ENCODE assay signal across 3 cellular contexts in genomic region chr2:127405252-127405605, GRCh38.
TF ChIP-seq lines count a peak whose summit lies in the region.

No MANE protein-coding gene starts in this region.

TF ChIP-seq in SK-N-SH, 30 proteins besides CTCF, POLR2A, EP300 and RAD21:
- no peak for TF ChIP-seq EZH2phosphoT487 (IDR thresholded peaks at IDR 0.05; ENCODE audit: borderline replicate concordance, low read depth)
- TF ChIP-seq MAX (IDR thresholded peaks at IDR 0.05; ENCODE audit: low read depth) = no peak
- TF ChIP-seq JUND (IDR thresholded peaks at IDR 0.05) = no peak
- no peak for TF ChIP-seq MXI1 (IDR thresholded peaks at IDR 0.05; ENCODE audit: low read depth, low read length)
- TF ChIP-seq PBX3 (IDR thresholded peaks at IDR 0.05) = no peak
- TF ChIP-seq MEF2A (IDR thresholded peaks at IDR 0.05; ENCODE audit: borderline replicate concordance, low read depth) = no peak
- TF ChIP-seq RCOR1 (IDR thresholded peaks at IDR 0.05; ENCODE audit: low read length) = no peak
- no peak for TF ChIP-seq TEAD4 (IDR thresholded peaks at IDR 0.05; ENCODE audit: borderline replicate concordance, insufficient read depth)
- no peak for TF ChIP-seq RXRA (IDR thresholded peaks at IDR 0.05; ENCODE audit: borderline replicate concordance, low read depth)
- TF ChIP-seq TCF12 (IDR thresholded peaks at IDR 0.05) = no peak
- no peak for TF ChIP-seq GATA2 (CRISPR knock-in tag; IDR thresholded peaks at IDR 0.05)
- TF ChIP-seq FOXM1 (IDR thresholded peaks at IDR 0.05; ENCODE audit: low read depth) = no peak
- TF ChIP-seq SMC3 (IDR thresholded peaks at IDR 0.05; ENCODE audit: low read depth, low read length) = no peak
- no peak for TF ChIP-seq GABPA (IDR thresholded peaks at IDR 0.05; ENCODE audit: low read depth)
- no peak for TF ChIP-seq ZBTB33 (IDR thresholded peaks at IDR 0.05; ENCODE audit: borderline replicate concordance, low read depth)
- TF ChIP-seq IRF3 (IDR thresholded peaks at IDR 0.05; ENCODE audit: low read depth, low read length) = no peak
- no peak for TF ChIP-seq CHD2 (IDR thresholded peaks at IDR 0.05; ENCODE audit: low read length, partially characterized antibody)
- no peak for TF ChIP-seq NRF1 (IDR thresholded peaks at IDR 0.05; ENCODE audit: low read depth, low read length)
- TF ChIP-seq ELF1 (IDR thresholded peaks at IDR 0.05) = no peak

TF ChIP-seq in SK-N-SH treated with all-trans-retinoic acid at 6 μM for 48 hours, 23 proteins besides CTCF, POLR2A, EP300 and RAD21:
- TF ChIP-seq SNAI2 (CRISPR knock-in tag; IDR thresholded peaks at IDR 0.05) (no peak), ZFP30 (CRISPR knock-in tag; IDR thresholded peaks at IDR 0.05) (no peak), PPARA (CRISPR knock-in tag; IDR thresholded peaks at IDR 0.05; ENCODE audit: borderline replicate concordance) (no peak), ZNF565 (CRISPR knock-in tag; conservative IDR thresholded peaks at IDR 0.05; ENCODE audit: low read depth) (no peak), OSR1 (CRISPR knock-in tag; IDR thresholded peaks at IDR 0.05) (no peak)
TF ChIP-seq in SK-N-SH treated with all-trans-retinoic acid at 6 μM for 48 hours: peak in this region for 0.

TF ChIP-seq in H1, 55 proteins besides CTCF, POLR2A, EP300 and RAD21:
- TF ChIP-seq EZH2 (IDR thresholded peaks at IDR 0.05; ENCODE audit: low read depth, low read length, severe bottlenecking) (no peak), RBBP5 (IDR thresholded peaks at IDR 0.05; ENCODE audit: borderline replicate concordance, low read depth, low read length) (no peak)
